In the genomic region with DNA sequence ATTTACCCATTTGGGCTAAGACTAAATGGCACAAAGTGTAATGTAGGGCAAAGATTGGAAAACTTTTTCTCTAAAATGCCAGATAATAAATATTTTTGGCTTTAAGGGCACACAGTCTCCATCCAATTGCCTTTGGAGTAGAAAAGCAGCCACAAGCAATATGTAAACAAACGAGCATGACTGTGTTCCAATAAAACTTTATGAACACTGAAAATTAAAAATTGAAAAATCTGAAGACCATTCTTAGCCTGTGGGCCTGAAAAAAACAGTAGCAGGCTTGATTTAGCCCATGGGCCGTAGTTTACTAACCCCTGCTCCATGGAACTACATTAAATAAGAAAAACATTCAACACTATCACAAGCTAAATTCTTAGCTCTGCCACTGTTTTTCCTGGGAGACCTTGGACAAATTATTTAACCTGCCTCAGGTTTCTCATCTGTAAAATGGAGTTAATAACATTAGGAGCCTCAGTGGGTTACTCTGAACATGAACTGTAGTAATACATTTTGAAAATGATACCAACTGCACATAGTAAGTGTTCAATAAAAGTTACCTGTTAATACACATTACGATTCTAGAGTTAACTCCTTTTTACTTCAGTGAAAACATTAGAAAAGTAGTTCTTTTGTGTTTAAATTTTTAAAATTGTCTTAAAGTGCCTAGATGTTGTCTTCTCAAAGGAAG, we compare ENCODE assay signal across 1 cellular context.
TF ChIP-seq lines count a peak whose summit lies in the region.

No MANE protein-coding gene starts in this region.

TF ChIP-seq in HCT116, 20 proteins besides CTCF, POLR2A, EP300 and RAD21 (continued from another document):
- TF ChIP-seq, protein P1, sequence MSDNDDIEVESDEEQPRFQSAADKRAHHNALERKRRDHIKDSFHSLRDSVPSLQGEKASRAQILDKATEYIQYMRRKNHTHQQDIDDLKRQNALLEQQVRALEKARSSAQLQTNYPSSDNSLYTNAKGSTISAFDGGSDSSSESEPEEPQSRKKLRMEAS (IDR thresholded peaks at IDR 0.05) = no peak
